ENCODE assay signal across 8 cellular contexts in genomic region chr4:109729155-109729562, GRCh38. TPM values are rescaled to one million over a fixed set of nuclear protein-coding genes. Genes with fewer than 3 reads are reported as not detected.
DNase-seq lines count a peak whose midpoint lies in the region; ATAC-seq, FAIRE-seq and TF ChIP-seq lines count a peak whose summit lies in the region.

No MANE protein-coding gene starts in this region.

- peaks cover 51% of the 10 kb centered on the region for H3K79me2 ChIP-seq in hepatocyte

- H3K4me1 ChIP-seq in BLaER1 = peaks cover 23% of the 10 kb centered on the region
- peaks cover 6% of the 10 kb centered on the region for H3K4me1 ChIP-seq in hepatocyte (ENCODE audit: insufficient read depth)

- DNase-seq in HL-60 (ENCODE audit: low read depth in 1 of 2, low spot score in 1 of 2) (peak in 1 of 2 experiments; percentile 24), hepatocyte (ENCODE audit: low spot score) (peak; percentile 31), H54 (ENCODE audit: insufficient read length, low spot score) (no peak)

- no peaks in the 10 kb centered on the region for H3K9me3 Mint-ChIP-seq in activated naive CD8-positive, alpha-beta T cell (ENCODE audit: low read depth)

- H3K27ac Mint-ChIP-seq in activated naive CD8-positive, alpha-beta T cell = peak overlapping the region; percentile 80

- H3K4me3 Mint-ChIP-seq in activated naive CD8-positive, alpha-beta T cell = peak overlapping the region; percentile 93

- TF ChIP-seq POLR2A in H54 (IDR thresholded peaks at IDR 0.05; ENCODE audit: low read depth, low read length) = no peak

- H3K4me2 ChIP-seq in BLaER1 = peak overlapping the region; percentile 99
- H3K4me2 ChIP-seq in hepatocyte = peak overlapping the region; percentile 87

- peak overlapping the region; percentile 76 for H3K9ac ChIP-seq in BLaER1

- H3K27me3 ChIP-seq in BLaER1 = no peaks in the 10 kb centered on the region
- no peaks in the 10 kb centered on the region for H3K27me3 ChIP-seq in HL-60 (ENCODE audit: insufficient read depth, poor library complexity, severe bottlenecking)
- H3K27me3 ChIP-seq in hepatocyte = no peaks in the 10 kb centered on the region

- H3K27me3 Mint-ChIP-seq in activated naive CD8-positive, alpha-beta T cell = no peaks in the 10 kb centered on the region

- no peaks in the 10 kb centered on the region for H3K9me2 ChIP-seq in hepatocyte (replicated peaks; ENCODE audit: insufficient read depth)

- peaks cover 7% of the 10 kb centered on the region for H3K36me3 Mint-ChIP-seq in activated naive CD8-positive, alpha-beta T cell

- ATAC-seq in HG02588 (IDR thresholded peaks at IDR 0.05; ENCODE audit: unreplicated experiment) (no peak), GM21717 (IDR thresholded peaks at IDR 0.05; ENCODE audit: unreplicated experiment) (no peak)

- H2AFZ ChIP-seq in hepatocyte = peak overlapping the region; percentile 96

- H3K9me3 ChIP-seq in BLaER1 (no peaks in the 10 kb centered on the region), hepatocyte (ENCODE audit: low read depth) (no peaks in the 10 kb centered on the region)

- H3K27ac ChIP-seq in BLaER1 (0 out of 2 replicates have a peak overlapping the region, but pooled peaks have one; percentile 37), HL-60 (replicated peaks) (peak overlapping the region; percentile 38), hepatocyte (peak overlapping the region; percentile 96), skin epidermis (peak overlapping the region in 20 of 21 experiments; percentile 34 to 89 (median 78))

- H3K36me3 ChIP-seq in BLaER1 (no peaks in the 10 kb centered on the region), hepatocyte (replicated peaks; ENCODE audit: insufficient read depth, low read depth) (no peaks in the 10 kb centered on the region)

- H4K20me1 ChIP-seq in BLaER1 (peaks cover 17% of the 10 kb centered on the region; the same call in 1 of the 2 replicates), hepatocyte (ENCODE audit: insufficient read depth, poor library complexity, severe bottlenecking) (no peaks in the 10 kb centered on the region)

- WGBS in hepatocyte (ENCODE audit: low lambda C conversion rate, missing lambda C conversion rate) = 3% methylated on average over 11 of the region's 11 CpGs

- no peak for FAIRE-seq in H54 (lab: Jason Lieb, UNC)

- H3K4me3 ChIP-seq in BLaER1 (peak overlapping the region; percentile 85), HL-60 (replicated peaks; ENCODE audit: insufficient read depth, low read length) (peak overlapping the region; percentile 96), hepatocyte (peak overlapping the region; percentile 93), skin epidermis (peak overlapping the region; percentile 66 to 94 (median 75))

- TF ChIP-seq CTCF in HL-60 (IDR thresholded peaks at IDR 0.05; ENCODE audit: insufficient read depth, low read length) (no peak), hepatocyte (IDR thresholded peaks at IDR 0.05; ENCODE audit: poor library complexity) (no peak)

- peaks cover 30% of the 10 kb centered on the region for H3K4me1 Mint-ChIP-seq in activated naive CD8-positive, alpha-beta T cell (ENCODE audit: low read depth)

RNA-seq across cellular contexts. Expression of gene PLA2G12A, which starts 0.7 kb away (rescaled TPM):
- total RNA-seq in hepatocyte = 32.7 and 494 TPM in 2 replicates
- polyA plus RNA-seq in hepatocyte = 91.4 and 94.9 TPM in 2 replicates

RNA-seq across cellular contexts. Expression of gene CASP6, which starts 25.9 kb away (rescaled TPM):
- 77.7 and 78.4 TPM in 2 replicates for total RNA-seq in hepatocyte
- 83.4 and 103 TPM in 2 replicates for polyA plus RNA-seq in hepatocyte

Comparison
In these comparisons a context has a peak if more than half of its experiments do, and no peak if none do; other contexts are left out.
1. H3K27ac ChIP-seq: peak in every context shown above with its lines; median percentile 96 in hepatocyte; 78 in skin epidermis; 38 in HL-60; 37 in BLaER1.